10 cellular contexts compared by ENCODE assay signal in the genomic region with DNA sequence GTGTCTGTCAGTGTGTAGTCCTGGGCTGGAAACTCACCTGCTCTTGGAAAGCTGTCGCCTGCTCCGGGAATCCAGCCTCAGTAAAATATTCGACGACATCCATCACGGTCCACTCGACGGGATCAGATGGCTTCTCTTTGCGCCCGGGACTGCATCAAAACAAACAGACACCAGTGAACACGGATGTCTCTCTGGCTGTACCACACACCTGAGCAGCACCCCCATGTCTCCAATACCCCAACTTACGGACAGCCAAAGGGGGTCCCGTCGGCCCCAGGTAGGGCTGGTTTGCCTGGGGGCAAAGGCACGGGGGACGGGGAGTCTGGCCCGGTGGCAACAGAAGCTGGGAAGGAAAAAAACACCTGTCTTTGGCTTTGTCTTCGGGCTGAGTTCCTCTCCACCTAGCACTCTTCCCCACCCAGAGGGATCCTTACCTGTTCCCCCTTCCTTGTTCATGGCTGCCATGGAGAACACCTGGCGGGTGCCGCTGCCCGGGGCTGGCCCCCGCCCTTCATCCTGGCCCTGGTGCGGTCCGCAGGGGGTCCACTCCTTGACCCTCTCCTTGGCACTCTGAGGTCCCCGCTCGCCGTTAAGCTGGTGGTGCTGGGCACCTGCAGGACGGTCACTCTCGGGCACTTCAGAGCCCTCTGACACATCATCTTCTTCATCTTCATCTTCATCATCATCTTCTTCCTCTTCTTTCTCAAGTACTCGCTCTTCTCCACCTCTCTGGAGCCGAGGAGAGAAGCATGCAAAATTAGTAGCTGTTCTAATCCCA. TPM values are rescaled to one million over a fixed set of nuclear protein-coding genes. Genes with fewer than 3 reads are reported as not detected.
DNase-seq lines count a peak whose midpoint lies in the region; ATAC-seq and TF ChIP-seq lines count a peak whose summit lies in the region.
"Had no signal": no experiment of that assay in that cellular context is flagged by ENCODE, and none has a peak within 500 bp of the region (broad histone marks: within the 10 kb centered on the region; RNA-seq: fewer than 3 reads in every experiment).

No MANE protein-coding gene starts in this region.

- peaks cover 7% of the 10 kb centered on the region; the same call in 1 of the 2 replicates for H3K9me3 ChIP-seq in OCI-LY3 (ENCODE audit: insufficient read depth, low read length)
- H3K9me3 ChIP-seq in endodermal cell (ENCODE audit: control insufficient read depth, low read length) = peaks cover 9% of the 10 kb centered on the region
- peaks cover 5% of the 10 kb centered on the region for H3K9me3 ChIP-seq in trophoblast cell (ENCODE audit: insufficient read depth, low read depth, low read length)

- H2BK120ac ChIP-seq in trophoblast cell (ENCODE audit: insufficient read depth, low read length, poor library complexity) = no peak overlapping the region

- peaks cover 11% of the 10 kb centered on the region for H3K9me3 Mint-ChIP-seq in endodermal cell

- TF ChIP-seq CTCF in GM06990 (IDR thresholded peaks at IDR 0.05; ENCODE audit: insufficient read depth, low read length, poor library complexity, severe bottlenecking) = no peak
- TF ChIP-seq CTCF in OCI-LY3 (IDR thresholded peaks at IDR 0.05; ENCODE audit: low read depth, low read length) = no peak
- no peak for TF ChIP-seq CTCF in endodermal cell (conservative IDR thresholded peaks at IDR 0.05)

- H4K8ac ChIP-seq in trophoblast cell (ENCODE audit: low read depth, low read length) = no peak overlapping the region

- ATAC-seq in GM18873 (IDR thresholded peaks at IDR 0.05; ENCODE audit: low FRiP score, unreplicated experiment) = no peak

- no peak overlapping the region for H3K14ac ChIP-seq in trophoblast cell (ENCODE audit: low read length)

- H3K79me2 ChIP-seq in OCI-LY3 (ENCODE audit: low read length) (no peaks in the 10 kb centered on the region), trophoblast cell (ENCODE audit: control insufficient read depth, insufficient read depth, low read length, poor library complexity) (peaks cover 8% of the 10 kb centered on the region)

- H3K4me2 ChIP-seq in OCI-LY3 (ENCODE audit: low read length) (peak overlapping the region; percentile 86), trophoblast cell (ENCODE audit: low read length) (peak overlapping the region; percentile 78)

- H3K27ac Mint-ChIP-seq in endodermal cell = no peak overlapping the region

- H3K9ac ChIP-seq in OCI-LY3 (ENCODE audit: low read length) (peak overlapping the region; percentile 53), endodermal cell (ENCODE audit: extremely low read depth, low read length, poor library complexity, severe bottlenecking) (no peak overlapping the region), trophoblast cell (ENCODE audit: low read length) (no peak overlapping the region)

- peaks cover 27% of the 10 kb centered on the region for H3K36me3 Mint-ChIP-seq in endodermal cell (ENCODE audit: low read depth)

- no peak overlapping the region for H4K91ac ChIP-seq in trophoblast cell (ENCODE audit: low read depth, low read length)

- 88 to 93% methylated on average over 22 to 30 of the region's 30 CpGs for WGBS in endodermal cell (ENCODE audit: insufficient coverage in 1 of 2, insufficient read length in 1 of 2), 2 experiments
- WGBS in trophoblast cell (ENCODE audit: extremely low coverage, insufficient coverage, insufficient read length) = no CpG with 5 or more reads among the region's 30 CpGs

- peak overlapping the region; percentile 6 for H4K12ac ChIP-seq in trophoblast cell (ENCODE audit: low read depth, low read length)

- DNase-seq in GM06990 (ENCODE audit: extremely low read depth, insufficient read length) = no peak
- no peak for DNase-seq in endodermal cell
- no peak for DNase-seq in trophoblast cell
- no peak for DNase-seq in stimulated activated naive CD4-positive, alpha-beta T cell treated with Interleukin-2 at 50 U/mL for 16 hours (lab: John Stamatoyannopoulos, UW)
- DNase-seq in NCI-H2107 treated with DMSO at 0.1 percent for 48 hours (lab: John Stamatoyannopoulos, UW; ENCODE audit: unreplicated experiment) = no peak
- no peak for DNase-seq in NCI-H187 (lab: John Stamatoyannopoulos, UW)
- DNase-seq: NCI-H1436 had no signal

- H3K4me1 ChIP-seq in OCI-LY3 (ENCODE audit: low read length) (peaks cover 12% of the 10 kb centered on the region), endodermal cell (ENCODE audit: control insufficient read depth, insufficient read depth, low read length) (no peaks in the 10 kb centered on the region), trophoblast cell (ENCODE audit: control insufficient read depth in 1 of 2, insufficient read depth in 2 of 2, low read length in 2 of 2) (peaks cover 6 to 7% of the 10 kb centered on the region in 2 experiments)

- 0 out of 2 replicates have a peak overlapping the region, but pooled peaks have one; percentile 36 for H2AFZ ChIP-seq in OCI-LY3 (ENCODE audit: low read depth, low read length)
- H2AFZ ChIP-seq in trophoblast cell (ENCODE audit: insufficient read depth, low read length, poor library complexity) = no peak overlapping the region

- H3K4me3 ChIP-seq in GM06990 (replicated peaks; ENCODE audit: low read depth, low read length) (peak overlapping the region; percentile 69), OCI-LY3 (ENCODE audit: low read length) (peak overlapping the region; percentile 88), endodermal cell (ENCODE audit: low read length) (peak overlapping the region; percentile 81), trophoblast cell (ENCODE audit: low read depth, low read length) (no peak overlapping the region)

- H3K27me3 ChIP-seq in GM06990 (replicated peaks; ENCODE audit: control insufficient read depth, insufficient read depth, low read length) = no peaks in the 10 kb centered on the region
- H3K27me3 ChIP-seq in OCI-LY3 (ENCODE audit: low read depth, low read length) = no peaks in the 10 kb centered on the region
- H3K27me3 ChIP-seq in endodermal cell (ENCODE audit: control insufficient read depth, insufficient read depth, low read length, poor library complexity, severe bottlenecking) = no peaks in the 10 kb centered on the region
- H3K27me3 ChIP-seq in trophoblast cell (ENCODE audit: insufficient read depth, low read length) = no peaks in the 10 kb centered on the region

- no peak overlapping the region for H3K27ac ChIP-seq in OCI-LY3 (ENCODE audit: low read length)
- H3K27ac ChIP-seq in endodermal cell (ENCODE audit: low read depth, low read length) = no peak overlapping the region
- no peak overlapping the region for H3K27ac ChIP-seq in trophoblast cell (ENCODE audit: low read depth, low read length)

- peaks cover 13% of the 10 kb centered on the region for H3K4me1 Mint-ChIP-seq in endodermal cell

- H3K79me1 ChIP-seq in trophoblast cell (ENCODE audit: low read length) = peaks cover 13% of the 10 kb centered on the region

- peak overlapping the region; percentile 5 for H3K18ac ChIP-seq in trophoblast cell (ENCODE audit: low read length)

- no peak overlapping the region for H2BK5ac ChIP-seq in trophoblast cell (ENCODE audit: low read depth, low read length, poor library complexity)

- no peaks in the 10 kb centered on the region for H4K20me1 ChIP-seq in OCI-LY3 (ENCODE audit: insufficient read depth, low read length)

- H2BK12ac ChIP-seq in trophoblast cell (ENCODE audit: low read length) = no peak overlapping the region

- H3K4me3 Mint-ChIP-seq in endodermal cell = peak overlapping the region; percentile 65

- H3K23ac ChIP-seq in trophoblast cell (ENCODE audit: low read length) = no peak overlapping the region

- H3K27me3 Mint-ChIP-seq in endodermal cell (ENCODE audit: insufficient read depth) = peaks cover 28% of the 10 kb centered on the region

- H3K36me3 ChIP-seq in GM06990 (ENCODE audit: control insufficient read depth, insufficient read depth, low read length) = peaks cover 7% of the 10 kb centered on the region
- H3K36me3 ChIP-seq in OCI-LY3 (replicated peaks; ENCODE audit: low read depth, low read length) = peaks cover 23% of the 10 kb centered on the region
- H3K36me3 ChIP-seq in endodermal cell (ENCODE audit: control insufficient read depth, insufficient read depth, low read length) = peaks cover 20% of the 10 kb centered on the region
- H3K36me3 ChIP-seq in trophoblast cell (ENCODE audit: control insufficient read depth in 1 of 2, insufficient read depth in 2 of 2, low read length in 2 of 2) = peaks cover 15 to 21% of the 10 kb centered on the region in 2 experiments

- no peak overlapping the region for H2AK5ac ChIP-seq in trophoblast cell (ENCODE audit: low read length)

- no peak overlapping the region for H3K4ac ChIP-seq in trophoblast cell (ENCODE audit: low read depth, low read length)

RNA-seq across cellular contexts. Expression of a gene that starts 1.7 kb away (rescaled TPM):
- 100 to 1,000 TPM in 1 of 2 donors, 10 to 100 TPM in 1; 94.2 to 126 TPM for total RNA-seq in endodermal cell
- polyA plus RNA-seq in endodermal cell (2013, experiment 1 of 2) = 66.5 TPM
- polyA plus RNA-seq in endodermal cell (2013, experiment 2 of 2) = 71.4 TPM
- 68.4 and 68.7 TPM in 2 replicates for polyA plus RNA-seq in trophoblast cell (2013)

RNA-seq across cellular contexts. Expression of a gene that starts 3.2 kb away (rescaled TPM):
- 1 to 10 TPM in 1 of 2 donors, under 1 TPM in 1; 0.73 to 1.1 TPM for total RNA-seq in endodermal cell
- not detected for polyA plus RNA-seq in endodermal cell (2013, experiment 1 of 2)
- polyA plus RNA-seq in endodermal cell (2013, experiment 2 of 2) = not detected
- polyA plus RNA-seq in trophoblast cell (2013) = 0.19 TPM in 1 of 2 replicates, not detected in the other
- total RNA-seq: urinary bladder had no signal
- polyA plus RNA-seq: urinary bladder had no signal

RNA-seq across cellular contexts. Expression of a gene that starts 16.2 kb away (rescaled TPM):
- 1 to 10 TPM in 1 of 2 donors, under 1 TPM in 1; 0.73 to 1.4 TPM for total RNA-seq in endodermal cell
- 1.9 TPM for polyA plus RNA-seq in endodermal cell (2013, experiment 1 of 2)
- polyA plus RNA-seq in endodermal cell (2013, experiment 2 of 2) = 1.8 TPM
- polyA plus RNA-seq in trophoblast cell (2013) = 10.5 and 10.9 TPM in 2 replicates

RNA-seq across cellular contexts. Expression of a gene that starts 26.9 kb away (rescaled TPM):
- total RNA-seq in endodermal cell = 1 to 10 TPM; 1.3 to 4.9 TPM
- polyA plus RNA-seq in endodermal cell (2013, experiment 1 of 2) = 7.6 TPM
- 5.2 TPM for polyA plus RNA-seq in endodermal cell (2013, experiment 2 of 2)
- polyA plus RNA-seq in trophoblast cell (2013) = 1.2 and 1.4 TPM in 2 replicates

RNA-seq across cellular contexts. Expression of a gene that starts 28.7 kb away (rescaled TPM):
- total RNA-seq in endodermal cell = 10 to 100 TPM; 62.1 to 73.8 TPM
- polyA plus RNA-seq in endodermal cell (2013, experiment 1 of 2) = 58.6 TPM
- polyA plus RNA-seq in endodermal cell (2013, experiment 2 of 2) = 60.1 TPM
- polyA plus RNA-seq in trophoblast cell (2013) = 55.0 and 56.5 TPM in 2 replicates
